ENCODE assay signal across 11 cellular contexts in the genomic region with DNA sequence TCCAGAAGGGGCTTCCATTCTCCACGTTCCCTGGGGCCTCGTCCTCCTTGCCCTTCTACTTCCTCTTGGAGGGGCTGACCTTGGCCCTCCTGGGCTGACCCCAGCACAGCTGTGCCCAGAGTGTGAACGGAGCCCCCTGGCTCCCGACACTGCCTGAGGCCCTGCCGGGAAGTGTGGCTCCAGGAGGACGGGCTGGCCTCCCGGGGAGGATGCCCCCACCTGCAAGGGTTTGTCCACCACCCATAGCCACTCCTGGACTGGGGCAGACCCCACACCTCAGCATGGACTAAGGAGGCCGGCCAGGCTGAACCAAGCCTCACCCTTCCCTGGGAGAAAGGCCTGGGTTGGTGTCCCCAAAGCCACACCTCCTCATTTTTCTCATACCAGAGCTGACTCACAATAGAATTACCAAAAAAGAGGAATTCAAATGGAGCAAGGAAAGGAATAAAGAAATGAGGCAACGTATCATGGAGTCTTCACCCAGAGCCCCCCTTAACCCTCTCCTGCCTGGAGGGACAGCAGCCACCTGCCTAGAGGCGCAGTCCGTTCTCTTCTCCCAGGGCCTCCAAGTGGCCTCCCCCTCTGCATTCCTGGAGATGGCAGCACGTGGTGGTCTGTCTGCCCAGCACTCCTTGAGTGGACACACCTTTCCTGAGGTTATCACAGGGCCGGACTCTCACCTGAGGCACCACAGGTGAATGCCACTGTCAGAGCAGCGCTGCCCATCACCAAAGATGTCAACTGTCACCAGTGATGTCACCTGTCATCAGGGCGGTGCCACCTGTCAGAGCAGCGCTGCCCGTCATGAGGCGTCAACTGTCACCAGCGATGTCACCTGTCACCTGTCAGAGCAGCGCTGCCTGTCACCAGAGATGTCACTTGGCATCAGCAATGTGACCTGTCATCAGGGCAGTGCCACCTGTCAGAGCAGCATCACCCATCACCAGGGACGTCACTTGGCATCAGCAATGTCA. TPM values are rescaled to one million over a fixed set of nuclear protein-coding genes. Genes with fewer than 3 reads are reported as not detected.
DNase-seq lines count a peak whose midpoint lies in the region; ATAC-seq, FAIRE-seq and TF ChIP-seq lines count a peak whose summit lies in the region.
"Had no signal": no experiment of that assay in that cellular context is flagged by ENCODE, and none has a peak within 500 bp of the region (broad histone marks: within the 10 kb centered on the region; RNA-seq: fewer than 3 reads in every experiment).

No MANE protein-coding gene starts in this region.

- no peak overlapping the region for H3K4me3 ChIP-seq in adipocyte (ENCODE audit: low read length)
- no peak overlapping the region for H3K4me3 ChIP-seq in small intestine (ENCODE audit: low read depth in 1 of 2, low read length in 2 of 2)
- H3K4me3 ChIP-seq: BLaER1 treated with 17β-estradiol and CSF1 and Interleukin-3, amounts not matched to agents 10 nM and 100 nM had no signal

- FAIRE-seq in small intestine (lab: Jason Lieb, UNC), result no peak
- FAIRE-seq: endometrium had no signal

- H3K9ac ChIP-seq in adipocyte (ENCODE audit: low read length), result peak overlapping the region; percentile 60
- H3K9ac ChIP-seq: BLaER1 treated with 17β-estradiol and CSF1 and Interleukin-3, amounts not matched to agents 10 nM and 100 nM had no signal

- DNase-seq in activated naive CD8-positive, alpha-beta T cell treated with anti-CD3 and anti-CD28 coated beads, Interleukin-2, amount 50 U/mL, for 24 hours, result no peak
- DNase-seq in adipocyte (ENCODE audit: low read depth) (peak; percentile 73), kidney tubule cell (ENCODE audit: low spot score) (peak; percentile 69), type B pancreatic cell (ENCODE audit: extremely low spot score, unreplicated experiment) (no peak), T-helper 1 cell (no peak), small intestine (no peak), NCI-H2171 (lab: John Stamatoyannopoulos, UW) (no peak)
- DNase-seq: RPMI8226 had no signal

- H3K27me3 Mint-ChIP-seq in activated naive CD8-positive, alpha-beta T cell, result no peaks in the 10 kb centered on the region
- H3K27me3 Mint-ChIP-seq in activated naive CD8-positive, alpha-beta T cell treated with anti-CD3 and anti-CD28 coated beads, Interleukin-2, amount 50 U/mL, for 24 hours, result no peaks in the 10 kb centered on the region
- no peaks in the 10 kb centered on the region for H3K27me3 Mint-ChIP-seq in type B pancreatic cell

- H3K27ac Mint-ChIP-seq in activated naive CD8-positive, alpha-beta T cell, result peak overlapping the region; percentile 50
- H3K27ac Mint-ChIP-seq in activated naive CD8-positive, alpha-beta T cell treated with anti-CD3 and anti-CD28 coated beads, Interleukin-2, amount 50 U/mL, for 24 hours, result no peak overlapping the region
- H3K27ac Mint-ChIP-seq in type B pancreatic cell, result peak overlapping the region; percentile 48

- no peaks in the 10 kb centered on the region for H3K9me3 Mint-ChIP-seq in activated naive CD8-positive, alpha-beta T cell (ENCODE audit: low read depth)
- no peaks in the 10 kb centered on the region for H3K9me3 Mint-ChIP-seq in activated naive CD8-positive, alpha-beta T cell treated with anti-CD3 and anti-CD28 coated beads, Interleukin-2, amount 50 U/mL, for 24 hours
- no peaks in the 10 kb centered on the region for H3K9me3 Mint-ChIP-seq in type B pancreatic cell

- H3K4me1 ChIP-seq in adipocyte (ENCODE audit: control insufficient read depth, insufficient read depth, low read length), result peaks cover 12% of the 10 kb centered on the region
- peaks cover 0 to 2% of the 10 kb centered on the region in 2 donors for H3K4me1 ChIP-seq in small intestine (ENCODE audit: control insufficient read depth in 2 of 2, insufficient read depth in 1 of 2, low read depth in 1 of 2, low read length in 1 of 2)

- WGBS in small intestine, 3 donors, result 83 to 92% (median 87%) methylated on average over 21 of the region's 21 CpGs

- H3K9me3 ChIP-seq in adipocyte (ENCODE audit: control insufficient read depth, low read length), result no peaks in the 10 kb centered on the region
- no peaks in the 10 kb centered on the region for H3K9me3 ChIP-seq in small intestine (ENCODE audit: control insufficient read depth, low read depth)
- H3K9me3 ChIP-seq: BLaER1 treated with 17β-estradiol and CSF1 and Interleukin-3, amounts not matched to agents 10 nM and 100 nM had no signal

- H3K4me1 Mint-ChIP-seq in activated naive CD8-positive, alpha-beta T cell (ENCODE audit: low read depth), result peaks cover 2% of the 10 kb centered on the region
- H3K4me1 Mint-ChIP-seq in activated naive CD8-positive, alpha-beta T cell treated with anti-CD3 and anti-CD28 coated beads, Interleukin-2, amount 50 U/mL, for 24 hours, result no peaks in the 10 kb centered on the region
- H3K4me1 Mint-ChIP-seq in type B pancreatic cell (ENCODE audit: unreplicated experiment), result no peaks in the 10 kb centered on the region

- peaks cover 7% of the 10 kb centered on the region for H3K36me3 Mint-ChIP-seq in activated naive CD8-positive, alpha-beta T cell
- peaks cover 17% of the 10 kb centered on the region for H3K36me3 Mint-ChIP-seq in activated naive CD8-positive, alpha-beta T cell treated with anti-CD3 and anti-CD28 coated beads, Interleukin-2, amount 50 U/mL, for 24 hours (ENCODE audit: low read depth)
- peaks cover 5% of the 10 kb centered on the region for H3K36me3 Mint-ChIP-seq in type B pancreatic cell

- no peaks in the 10 kb centered on the region for H3K27me3 ChIP-seq in adipocyte (replicated peaks; ENCODE audit: control insufficient read depth, insufficient read depth, low read length)
- H3K27me3 ChIP-seq in small intestine (ENCODE audit: control insufficient read depth in 2 of 2, insufficient read depth in 2 of 2, low read length in 2 of 2), result no peaks in the 10 kb centered on the region
- H3K27me3 ChIP-seq: BLaER1 treated with 17β-estradiol and CSF1 and Interleukin-3, amounts not matched to agents 10 nM and 100 nM had no signal

- ATAC-seq in activated naive CD8-positive, alpha-beta T cell treated with anti-CD3 and anti-CD28 coated beads, Interleukin-2, amount 50 U/mL, for 24 hours, result no peak

- no peak overlapping the region for H3K27ac ChIP-seq in small intestine (ENCODE audit: low read depth in 1 of 2, low read length in 1 of 2)
- H3K27ac ChIP-seq: BLaER1 treated with 17β-estradiol and CSF1 and Interleukin-3, amounts not matched to agents 10 nM and 100 nM had no signal

- no peak overlapping the region for H3K4me3 Mint-ChIP-seq in activated naive CD8-positive, alpha-beta T cell
- H3K4me3 Mint-ChIP-seq in activated naive CD8-positive, alpha-beta T cell treated with anti-CD3 and anti-CD28 coated beads, Interleukin-2, amount 50 U/mL, for 24 hours, result no peak overlapping the region
- H3K4me3 Mint-ChIP-seq in type B pancreatic cell, result no peak overlapping the region

- H3K36me3 ChIP-seq in adipocyte (ENCODE audit: control insufficient read depth, insufficient read depth, low read length, severe bottlenecking), result peaks cover 55% of the 10 kb centered on the region
- peaks cover 0 to 4% of the 10 kb centered on the region in 2 donors for H3K36me3 ChIP-seq in small intestine (ENCODE audit: control insufficient read depth in 2 of 2, insufficient read depth in 2 of 2, low read length in 2 of 2)

- TF ChIP-seq CTCF in type B pancreatic cell (conservative IDR thresholded peaks at IDR 0.05), result no peak

RNA-seq across cellular contexts. Expression of gene C13orf46, which starts 3.1 kb away (rescaled TPM):
- total RNA-seq in type B pancreatic cell (ENCODE audit: low replicate concordance), result 0.29 TPM in 1 of 2 replicates, not detected in the other
- polyA plus RNA-seq in small intestine, result under 1 TPM in 2 of 3 donors, not detected in 1; 0.22 to 0.27 TPM

Comparison
In these comparisons a context has a peak if more than half of its experiments do, and no peak if none do; other contexts are left out.
1. DNase-seq: peak in adipocyte (single experiment) and kidney tubule cell (single experiment); none in activated naive CD8-positive, alpha-beta T cell treated with anti-CD3 and anti-CD28 coated beads, Interleukin-2, amount 50 U/mL, for 24 hours (single experiment), type B pancreatic cell (single experiment), T-helper 1 cell (0 of 5), small intestine (single experiment) and NCI-H2171 (single experiment).